ENCODE assay signal across 15 cellular contexts in the genomic region with DNA sequence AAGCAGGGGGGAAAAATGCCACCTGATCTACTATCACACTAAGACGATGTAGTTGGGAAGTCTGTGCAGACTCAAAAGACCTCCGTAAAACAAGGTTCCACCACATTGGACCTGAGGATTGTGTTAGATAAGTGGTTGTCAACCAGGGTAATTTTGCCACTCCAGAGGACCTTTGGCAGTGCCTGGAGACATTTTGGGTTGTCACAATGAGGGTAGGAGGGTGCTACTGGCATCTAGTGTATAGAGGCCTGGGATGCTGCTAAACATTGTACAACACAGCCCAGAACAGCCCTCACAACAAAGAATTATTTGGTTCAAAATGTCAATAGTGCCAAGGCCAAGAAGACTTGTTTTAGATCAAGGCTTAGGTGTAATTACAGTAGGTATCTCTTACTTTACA. TPM values are rescaled to one million over a fixed set of nuclear protein-coding genes. Genes with fewer than 3 reads are reported as not detected.
DNase-seq lines count a peak whose midpoint lies in the region; ATAC-seq and TF ChIP-seq lines count a peak whose summit lies in the region.
"Had no signal": no experiment of that assay in that cellular context is flagged by ENCODE, and none has a peak within 500 bp of the region (broad histone marks: within the 10 kb centered on the region; RNA-seq: fewer than 3 reads in every experiment).

No MANE protein-coding gene starts in this region.

- no peak for TF ChIP-seq CTCF in Loucy (conservative IDR thresholded peaks at IDR 0.05; ENCODE audit: low read length)
- TF ChIP-seq CTCF in suprapubic skin (IDR thresholded peaks at IDR 0.05): no peak
- TF ChIP-seq CTCF in SK-N-SH (IDR thresholded peaks at IDR 0.05): no peak

- peaks cover 41% of the 10 kb centered on the region for H3K36me3 Mint-ChIP-seq in activated T-cell treated with anti-CD3 and anti-CD28 coated beads, Interleukin-2, amount 50 U/mL, for 4 hours (ENCODE audit: insufficient read depth)
- peaks cover 67% of the 10 kb centered on the region for H3K36me3 Mint-ChIP-seq in activated naive CD8-positive, alpha-beta T cell treated with anti-CD3 and anti-CD28 coated beads, Interleukin-2, amount 50 U/mL, for 24 hours (ENCODE audit: low read depth)
- peaks cover 91% of the 10 kb centered on the region for H3K36me3 Mint-ChIP-seq in stimulated activated effector memory CD8-positive, alpha-beta T cell treated with anti-CD3 and anti-CD28 coated beads, Interleukin-12 subunit alpha, Interleukin-12 subunit beta, amount 100 ng/mL, for 72 hours

- H3K27me3 Mint-ChIP-seq in activated T-cell treated with anti-CD3 and anti-CD28 coated beads, Interleukin-2, amount 50 U/mL, for 4 hours (ENCODE audit: low read depth): no peaks in the 10 kb centered on the region
- H3K27me3 Mint-ChIP-seq in activated naive CD8-positive, alpha-beta T cell treated with anti-CD3 and anti-CD28 coated beads, Interleukin-2, amount 50 U/mL, for 24 hours: no peaks in the 10 kb centered on the region

- H3F3A ChIP-seq in Loucy (ENCODE audit: low read depth): no peaks in the 10 kb centered on the region
- H3F3A ChIP-seq in SK-N-SH (replicated peaks; ENCODE audit: insufficient read depth): no peaks in the 10 kb centered on the region

- TF ChIP-seq EP300 in suprapubic skin (IDR thresholded peaks at IDR 0.05) (no peak), SK-N-SH (IDR thresholded peaks at IDR 0.05; ENCODE audit: borderline replicate concordance in 1 of 2, low read depth in 1 of 2, low read length in 1 of 2) (no peak)

- no peak overlapping the region for H3K9ac ChIP-seq in Loucy (ENCODE audit: low read depth, low read length, poor library complexity, severe bottlenecking)
- H3K9ac ChIP-seq in SK-N-SH: no peak overlapping the region

- H3K9me3 Mint-ChIP-seq in activated T-cell treated with anti-CD3 and anti-CD28 coated beads, Interleukin-2, amount 50 U/mL, for 4 hours: peaks cover 3% of the 10 kb centered on the region
- peaks cover 4% of the 10 kb centered on the region for H3K9me3 Mint-ChIP-seq in activated naive CD8-positive, alpha-beta T cell treated with anti-CD3 and anti-CD28 coated beads, Interleukin-2, amount 50 U/mL, for 24 hours
- no peaks in the 10 kb centered on the region for H3K9me3 Mint-ChIP-seq in stimulated activated effector memory CD8-positive, alpha-beta T cell treated with anti-CD3 and anti-CD28 coated beads, Interleukin-12 subunit alpha, Interleukin-12 subunit beta, amount 100 ng/mL, for 72 hours

- CTCF ChIA-PET in SK-N-SH (lab: Yijun Ruan, JAX): interaction anchor here (1.4 kb wide), 1 partner anchor 12 kb away, joined by 4 read pairs; no protein-coding TSS in a partner anchor

- H3K27ac Mint-ChIP-seq in activated naive CD8-positive, alpha-beta T cell treated with anti-CD3 and anti-CD28 coated beads, Interleukin-2, amount 50 U/mL, for 24 hours: peak overlapping the region; percentile 93
- peak overlapping the region; percentile 99 for H3K27ac Mint-ChIP-seq in stimulated activated effector memory CD8-positive, alpha-beta T cell treated with anti-CD3 and anti-CD28 coated beads, Interleukin-12 subunit alpha, Interleukin-12 subunit beta, amount 100 ng/mL, for 72 hours

- no peak for TF ChIP-seq POLR2A in suprapubic skin (IDR thresholded peaks at IDR 0.05)

- H3K36me3 ChIP-seq in Loucy (ENCODE audit: insufficient read depth, low read length) (peaks cover 14% of the 10 kb centered on the region; the same call in 1 of the 2 replicates), suprapubic skin (no peaks in the 10 kb centered on the region), SK-N-SH (replicated peaks in 1 of 2; ENCODE audit: control insufficient read depth in 1 of 2, insufficient read depth in 2 of 2, low read length in 1 of 2) (no peaks in the 10 kb centered on the region)
- H3K36me3 ChIP-seq: heart right ventricle, sigmoid colon had no signal

- peaks cover 11% of the 10 kb centered on the region for H4K20me1 ChIP-seq in Loucy (ENCODE audit: insufficient read depth, low read length, poor library complexity, severe bottlenecking)
- no peaks in the 10 kb centered on the region for H4K20me1 ChIP-seq in SK-N-SH (ENCODE audit: insufficient read depth)

- H3K27me3 ChIP-seq in Loucy (ENCODE audit: insufficient read depth, low read length, poor library complexity, severe bottlenecking): no peaks in the 10 kb centered on the region
- no peaks in the 10 kb centered on the region for H3K27me3 ChIP-seq in suprapubic skin
- no peaks in the 10 kb centered on the region for H3K27me3 ChIP-seq in SK-N-SH (ENCODE audit: insufficient read depth)
- H3K27me3 ChIP-seq: sigmoid colon had no signal

- H3K9me2 ChIP-seq in Loucy (replicated peaks; ENCODE audit: low read depth, low read length) (no peaks in the 10 kb centered on the region), SK-N-SH (no peaks in the 10 kb centered on the region)

- H3K4me1 Mint-ChIP-seq in activated T-cell treated with anti-CD3 and anti-CD28 coated beads, Interleukin-2, amount 50 U/mL, for 4 hours (ENCODE audit: low read depth): peaks cover 95% of the 10 kb centered on the region
- peaks cover 100% of the 10 kb centered on the region for H3K4me1 Mint-ChIP-seq in activated naive CD8-positive, alpha-beta T cell treated with anti-CD3 and anti-CD28 coated beads, Interleukin-2, amount 50 U/mL, for 24 hours
- peaks cover 97% of the 10 kb centered on the region for H3K4me1 Mint-ChIP-seq in stimulated activated effector memory CD8-positive, alpha-beta T cell treated with anti-CD3 and anti-CD28 coated beads, Interleukin-12 subunit alpha, Interleukin-12 subunit beta, amount 100 ng/mL, for 72 hours

- no peak for ATAC-seq in activated T-cell treated with anti-CD3 and anti-CD28 coated beads, Interleukin-2, amount 50 U/mL, for 4 hours
- no peak for ATAC-seq in activated naive CD8-positive, alpha-beta T cell treated with anti-CD3 and anti-CD28 coated beads, Interleukin-2, amount 50 U/mL, for 24 hours
- no peak for ATAC-seq in stimulated activated effector memory CD8-positive, alpha-beta T cell treated with anti-CD3 and anti-CD28 coated beads, Interleukin-12 subunit alpha, Interleukin-12 subunit beta, amount 100 ng/mL, for 72 hours
- ATAC-seq: heart right ventricle had no signal

- H3K79me2 ChIP-seq in Loucy (ENCODE audit: insufficient read depth, low read length): no peaks in the 10 kb centered on the region
- H3K79me2 ChIP-seq in SK-N-SH (ENCODE audit: insufficient read depth): no peaks in the 10 kb centered on the region

- no peak for TF ChIP-seq RAD21 in SK-N-SH (IDR thresholded peaks at IDR 0.05; ENCODE audit: low read length)

- no peak overlapping the region for H2AFZ ChIP-seq in Loucy (ENCODE audit: low read length)
- no peak overlapping the region for H2AFZ ChIP-seq in SK-N-SH (ENCODE audit: low read depth)

- H3K27ac ChIP-seq in suprapubic skin: no peak overlapping the region
- H3K27ac ChIP-seq in SK-N-SH (ENCODE audit: low read depth in 2 of 2, low read length in 1 of 2): no peak overlapping the region
- H3K27ac ChIP-seq: coronary artery, sigmoid colon had no signal

- H3K4me2 ChIP-seq in Loucy (ENCODE audit: low read depth, low read length, poor library complexity, severe bottlenecking): peak overlapping the region; percentile 63
- no peak overlapping the region for H3K4me2 ChIP-seq in SK-N-SH

- WGBS in suprapubic skin: 73% methylated on average over 2 of the region's 2 CpGs
- WGBS in SK-N-SH (ENCODE audit: low lambda C conversion rate): 95% methylated on average over 2 of the region's 2 CpGs

- peaks cover 22% of the 10 kb centered on the region for H3K4me1 ChIP-seq in Loucy (ENCODE audit: insufficient read depth, low read length, poor library complexity, severe bottlenecking)
- H3K4me1 ChIP-seq in suprapubic skin: peaks cover 11% of the 10 kb centered on the region
- H3K4me1 ChIP-seq in SK-N-SH (ENCODE audit: control insufficient read depth in 1 of 2, insufficient read depth in 2 of 2, low read depth in 1 of 2, low read length in 1 of 2): no peaks in the 10 kb centered on the region
- H3K4me1 ChIP-seq: heart right ventricle, sigmoid colon had no signal

- DNase-seq in activated T-cell treated with anti-CD3 and anti-CD28 coated beads, Interleukin-2, amount 50 U/mL, for 4 hours: no peak
- DNase-seq in activated T-cell treated with anti-CD3 and anti-CD28 coated beads, Interleukin-2, amount 50 U/mL, for 48 hours: no peak
- no peak for DNase-seq in activated naive CD8-positive, alpha-beta T cell treated with anti-CD3 and anti-CD28 coated beads, Interleukin-2, amount 50 U/mL, for 24 hours
- DNase-seq in stimulated activated effector memory CD8-positive, alpha-beta T cell treated with anti-CD3 and anti-CD28 coated beads, Interleukin-12 subunit alpha, Interleukin-12 subunit beta, amount 100 ng/mL, for 72 hours (ENCODE audit: low spot score in 2 of 2): no peak
- no peak for DNase-seq in suprapubic skin (ENCODE audit: low spot score in 2 of 2)
- DNase-seq in SK-N-SH: no peak
- DNase-seq in NCI-H748 treated with DMSO at 0.1 percent for 48 hours (lab: John Stamatoyannopoulos, UW): no peak
- DNase-seq: erythroblast, heart right ventricle, kidney, NCI-H2081, NCI-H524 treated with DMSO at 0.1 percent for 48 hours, sigmoid colon had no signal

- H3K4me3 Mint-ChIP-seq in activated T-cell treated with anti-CD3 and anti-CD28 coated beads, Interleukin-2, amount 50 U/mL, for 4 hours: peak overlapping the region; percentile 70
- peak overlapping the region; percentile 79 for H3K4me3 Mint-ChIP-seq in activated naive CD8-positive, alpha-beta T cell treated with anti-CD3 and anti-CD28 coated beads, Interleukin-2, amount 50 U/mL, for 24 hours
- peak overlapping the region; percentile 72 for H3K4me3 Mint-ChIP-seq in stimulated activated effector memory CD8-positive, alpha-beta T cell treated with anti-CD3 and anti-CD28 coated beads, Interleukin-12 subunit alpha, Interleukin-12 subunit beta, amount 100 ng/mL, for 72 hours

- no peak overlapping the region for H3K4me3 ChIP-seq in Loucy (ENCODE audit: low read length, poor library complexity, severe bottlenecking)
- no peak overlapping the region for H3K4me3 ChIP-seq in suprapubic skin
- H3K4me3 ChIP-seq in SK-N-SH (ENCODE audit: low read depth in 2 of 2, low read length in 1 of 2): no peak overlapping the region
- H3K4me3 ChIP-seq: coronary artery, heart right ventricle, sigmoid colon had no signal

- POLR2A ChIA-PET in SK-N-SH (lab: Yijun Ruan, JAX): no interaction called here

- H3K9me3 ChIP-seq in Loucy (ENCODE audit: insufficient read depth, low read depth, low read length) (no peaks in the 10 kb centered on the region), suprapubic skin (no peaks in the 10 kb centered on the region), SK-N-SH (no peaks in the 10 kb centered on the region)
- H3K9me3 ChIP-seq: heart right ventricle, sigmoid colon had no signal

TF ChIP-seq in SK-N-SH, 30 proteins besides CTCF, POLR2A, EP300 and RAD21 (continues in another document):
- TF ChIP-seq NRF1 (IDR thresholded peaks at IDR 0.05; ENCODE audit: low read depth, low read length) (no peak), NFIC (IDR thresholded peaks at IDR 0.05; ENCODE audit: borderline replicate concordance) (no peak), SIN3A (IDR thresholded peaks at IDR 0.05; ENCODE audit: borderline replicate concordance, low read depth, low read length) (no peak)

RNA-seq across cellular contexts. Expression of a gene that starts 14.6 kb away (rescaled TPM):
- total RNA-seq in activated T-cell treated with anti-CD3 and anti-CD28 coated beads, Interleukin-2, amount 50 U/mL, for 4 hours: 100 to 1,000 TPM; 180 to 336 (median 325) TPM
- total RNA-seq in suprapubic skin: 1 to 10 TPM in 3 of 4 donors, not detected in 1; 2.3 to 4.5 (median 3.8) TPM
- 0.76 and 1.3 TPM in 2 replicates for polyA plus RNA-seq in SK-N-SH (2012; rRNA removed)
- 1.3 and 1.4 TPM in 2 replicates for polyA plus RNA-seq in SK-N-SH (2012; cell fraction: cytosol; rRNA removed)
- polyA plus RNA-seq in SK-N-SH (2012; cell fraction: nucleus; rRNA removed): 0.47 and 0.83 TPM in 2 replicates
- total RNA-seq: sigmoid colon had no signal
- polyA plus RNA-seq: heart right ventricle had no signal

Comparison
In these comparisons a context has a peak if more than half of its experiments do, and no peak if none do; other contexts are left out.
1. RNA of a gene that starts 14.6 kb away (total RNA-seq): 180 to 336 TPM in activated T-cell treated with anti-CD3 and anti-CD28 coated beads, Interleukin-2, amount 50 U/mL, for 4 hours; 2.3 to 4.5 TPM in suprapubic skin; every median in the first group is over 10 times any median in the second.
2. Peak in every context shown above with its lines, with median percentiles within 50 percentile points of each other: H3K4me3 Mint-ChIP-seq.